19 cellular contexts compared by ENCODE assay signal in genomic region chr3:160822931-160823330, GRCh38.
"Had no signal": no experiment of that assay in that cellular context is flagged by ENCODE, and none has a peak within 500 bp of the region (broad histone marks: within the 10 kb centered on the region; RNA-seq: fewer than 3 reads in every experiment).

No MANE protein-coding gene starts in this region.

- H3K4me3 ChIP-seq: gastrocnemius medialis, heart left ventricle, lower lobe of right lung, skin epidermis, tibial artery had no signal

- FAIRE-seq: urothelium cell line had no signal

- H3K36me3 ChIP-seq: gastrocnemius medialis, heart left ventricle, lower lobe of right lung, tibial artery had no signal

- DNase-seq: activated CD4-positive, alpha-beta T cell treated with anti-CD3 and anti-CD28 coated beads for 1 hour; activated CD4-positive, alpha-beta T cell treated with anti-CD3 and anti-CD28 coated beads, Interleukin-2, amount 50 U/mL, for 48 hours; activated naive CD4-positive, alpha-beta T cell treated with anti-CD3 and anti-CD28 coated beads, Interleukin-2, amount 50 U/mL, for 16 hours; dermis blood vessel endothelial cell; effector memory CD8-positive, alpha-beta T cell; gastrocnemius medialis; heart left ventricle; left cardiac atrium; lower lobe of right lung; nephron progenitor cell; occipital lobe; stimulated activated CD4-positive, alpha-beta T cell treated with anti-CD3 and anti-CD28 coated beads, Interleukin-15, amount 100 ng/mL, for 24 hours; stimulated activated CD4-positive, alpha-beta T cell treated with anti-CD3 and anti-CD28 coated beads, Interleukin-4, amount 100 ng/mL, for 1 hour; stimulated activated naive CD4-positive, alpha-beta T cell; tibial artery had no signal

- H3K9me3 ChIP-seq: gastrocnemius medialis, heart left ventricle, lower lobe of right lung, tibial artery had no signal

- H3K27ac ChIP-seq: epithelial cell of prostate, gastrocnemius medialis, heart left ventricle, lower lobe of right lung, skin epidermis, tibial artery, VCaP had no signal

- H3K4me1 ChIP-seq: lower lobe of right lung, tibial artery had no signal
